Comparison of ENCODE assay signal across 1 cellular context in genomic region chr6:91669904-91670295, GRCh38.
TF ChIP-seq lines count a peak whose summit lies in the region.

No MANE protein-coding gene starts in this region.

TF ChIP-seq in GM23338, 12 proteins besides CTCF, POLR2A, EP300 and RAD21 (continued from another document):
- TF ChIP-seq ZNF462 (CRISPR knock-in tag; IDR thresholded peaks at IDR 0.05), result no peak
- TF ChIP-seq EZH2 (IDR thresholded peaks at IDR 0.05; ENCODE audit: low read depth, unreplicated experiment), result no peak
- TF ChIP-seq STAT1 (IDR thresholded peaks at IDR 0.05; ENCODE audit: unreplicated experiment), result no peak
- no peak for TF ChIP-seq POLR2AphosphoS5 (IDR thresholded peaks at IDR 0.05; ENCODE audit: low read depth)
- TF ChIP-seq CREB1 (CRISPR knock-in tag; IDR thresholded peaks at IDR 0.05; ENCODE audit: low read depth), result no peak
- TF ChIP-seq ZNF331 (CRISPR knock-in tag; IDR thresholded peaks at IDR 0.05; ENCODE audit: low read depth), result no peak
- no peak for TF ChIP-seq REST (IDR thresholded peaks at IDR 0.05; ENCODE audit: unreplicated experiment)
- no peak for TF ChIP-seq NANOG (IDR thresholded peaks at IDR 0.05; ENCODE audit: borderline replicate concordance)
- no peak for TF ChIP-seq ZNF114 (CRISPR knock-in tag; IDR thresholded peaks at IDR 0.05)
